16 cellular contexts compared by ENCODE assay signal in the genomic region with DNA sequence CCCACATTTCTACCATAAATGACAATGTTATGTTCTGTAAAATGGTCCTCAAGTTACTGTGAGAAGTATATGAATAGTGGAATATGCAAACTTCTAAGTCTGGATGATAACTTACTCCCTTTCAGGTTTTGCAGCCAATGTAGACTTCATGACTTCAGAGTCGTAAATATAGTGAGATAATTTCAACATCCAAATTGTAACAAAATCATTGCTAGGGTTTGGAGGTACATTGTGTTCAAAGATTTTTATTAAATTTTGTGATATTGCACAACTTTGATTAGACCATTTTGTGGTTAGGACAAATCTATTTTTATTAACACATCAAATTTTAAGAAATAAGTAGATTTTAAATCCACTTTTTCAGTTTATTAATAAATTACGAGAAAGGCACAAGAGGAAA.
DNase-seq lines count a peak whose midpoint lies in the region; ATAC-seq and FAIRE-seq lines count a peak whose summit lies in the region.
"Had no signal": no experiment of that assay in that cellular context is flagged by ENCODE, and none has a peak within 500 bp of the region (broad histone marks: within the 10 kb centered on the region; RNA-seq: fewer than 3 reads in every experiment).

No MANE protein-coding gene starts in this region.

- peak; percentile 87 for ATAC-seq in sciatic nerve
- peak; percentile 53 for ATAC-seq in aorta (ENCODE audit: low FRiP score)
- no peak for ATAC-seq in HG02588 (IDR thresholded peaks at IDR 0.05; ENCODE audit: unreplicated experiment)
- no peak for ATAC-seq in HG03039 (IDR thresholded peaks at IDR 0.05; ENCODE audit: unreplicated experiment)

- H3K9ac ChIP-seq in Karpas-422 (ENCODE audit: low read length), result no peak overlapping the region
- H3K9ac ChIP-seq: GM23248 had no signal

- no peaks in the 10 kb centered on the region for H3K9me2 ChIP-seq in Karpas-422 (replicated peaks; ENCODE audit: insufficient read depth, low read length)

- peaks cover 73% of the 10 kb centered on the region for H3K4me1 ChIP-seq in Karpas-422 (ENCODE audit: low read length)
- H3K4me1 ChIP-seq in aorta (ENCODE audit: control insufficient read depth in 1 of 2, insufficient read depth in 2 of 2, low read length in 2 of 2), result no peaks in the 10 kb centered on the region
- H3K4me1 ChIP-seq: Caco-2, HAP-1 had no signal

- peak overlapping the region; percentile 24; the same call in 1 of the 2 replicates for H2AFZ ChIP-seq in Karpas-422 (ENCODE audit: low read length)
- H2AFZ ChIP-seq: GM23248 had no signal

- H3K27me3 ChIP-seq in Karpas-422 (ENCODE audit: low read length) (no peaks in the 10 kb centered on the region), aorta (ENCODE audit: control insufficient read depth in 1 of 2, insufficient read depth in 2 of 2, low read length in 1 of 2) (no peaks in the 10 kb centered on the region)

- H3K9me3 ChIP-seq in Karpas-422 (ENCODE audit: low read length) (no peaks in the 10 kb centered on the region), aorta (ENCODE audit: control insufficient read depth, low read length) (no peaks in the 10 kb centered on the region)
- H3K9me3 ChIP-seq: Caco-2, HAP-1 had no signal

- H3K4me3 ChIP-seq in Karpas-422 (ENCODE audit: low read length) (no peak overlapping the region), aorta (ENCODE audit: low read length in 2 of 2) (no peak overlapping the region)
- H3K4me3 ChIP-seq: GM23248, HAP-1 had no signal

- peak; percentile 18 for FAIRE-seq in endometrium (lab: Jason Lieb, UNC)
- FAIRE-seq: D721Med, G401.6, GM12891 had no signal

- no peaks in the 10 kb centered on the region for H4K20me1 ChIP-seq in Karpas-422 (ENCODE audit: insufficient read depth, low read depth, low read length)

- H3K36me3 ChIP-seq in Karpas-422 (ENCODE audit: insufficient read depth, low read length), result no peaks in the 10 kb centered on the region
- H3K36me3 ChIP-seq in aorta (ENCODE audit: control insufficient read depth in 1 of 2, insufficient read depth in 2 of 2, low read length in 1 of 2), result no peaks in the 10 kb centered on the region
- H3K36me3 ChIP-seq: HAP-1 had no signal

- H3K79me2 ChIP-seq in Karpas-422 (ENCODE audit: low read length), result no peaks in the 10 kb centered on the region

- no peak for DNase-seq in Karpas-422
- DNase-seq in sciatic nerve (ENCODE audit: low spot score), result no peak
- DNase-seq in aorta, result no peak
- DNase-seq in NK-92 treated with Interleukin-12 subunit alpha and Interleukin-12 subunit beta, amount 100 ng/mL, for 24 hours (lab: John Stamatoyannopoulos, UW), result no peak
- DNase-seq: Caco-2; CD4-positive, alpha-beta T cell; GM23248 had no signal

- peak overlapping the region; percentile 35 for H3K4me2 ChIP-seq in Karpas-422 (ENCODE audit: low read depth, low read length, poor library complexity, severe bottlenecking)

- H3K27ac ChIP-seq in Karpas-422 (ENCODE audit: low read length) (peak overlapping the region; percentile 60), aorta (ENCODE audit: low read depth in 1 of 2, low read length in 2 of 2) (no peak overlapping the region)
- H3K27ac ChIP-seq: C4-2B, GM23248, HL-60 had no signal

- intact Hi-C loops in sciatic nerve (cut with DNase I), result no loop called here
- intact Hi-C loops in aorta (cut with DNase I), result no loop called here

- WGBS in aorta, 2 donors, result 96 to 97% methylated on average over 2 of the region's 2 CpGs

Comparison
In these comparisons a context has a peak if more than half of its experiments do, and no peak if none do; other contexts are left out.
1. ATAC-seq: peak in sciatic nerve (single experiment) and aorta (single experiment); none in HG02588 (single experiment) and HG03039 (single experiment).